Comparison of ENCODE assay signal across 27 cellular contexts in the genomic region with DNA sequence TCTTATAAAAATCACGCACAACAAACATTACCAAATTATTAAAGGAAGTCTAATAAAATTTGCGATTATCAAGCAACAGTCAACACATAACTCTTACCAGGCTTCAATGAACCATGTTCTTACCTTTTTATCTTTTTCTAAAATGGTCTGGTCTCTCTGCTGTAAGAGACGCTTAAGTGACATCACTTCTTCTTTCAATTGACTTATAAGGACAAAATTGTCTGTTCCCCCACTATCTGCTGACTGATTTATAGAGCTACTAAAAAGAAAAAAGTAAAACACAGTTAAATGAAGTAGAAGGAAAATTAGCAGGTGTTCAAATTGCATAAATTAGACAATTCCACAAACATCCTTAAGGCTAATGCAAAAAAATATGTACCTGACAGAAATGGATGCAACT. TPM values are rescaled to one million over a fixed set of nuclear protein-coding genes. Genes with fewer than 3 reads are reported as not detected.
DNase-seq lines count a peak whose midpoint lies in the region; ATAC-seq lines count a peak whose summit lies in the region.
"Had no signal": no experiment of that assay in that cellular context is flagged by ENCODE, and none has a peak within 500 bp of the region (broad histone marks: within the 10 kb centered on the region; RNA-seq: fewer than 3 reads in every experiment).

No MANE protein-coding gene starts in this region.

- peaks cover 87% of the 10 kb centered on the region for H3K79me2 ChIP-seq in Karpas-422 (ENCODE audit: low read length)

- peaks cover 33 to 47% of the 10 kb centered on the region in 2 donors for H3K36me3 Mint-ChIP-seq in stimulated activated naive B cell treated with anti-CD40 and anti-IgM and Interleukin-4, amounts not matched to agents 10 μg/mL and 1 μg/mL and 100 μg/mL, for 72 hours

- H4K20me1 ChIP-seq in Karpas-422 (ENCODE audit: insufficient read depth, low read depth, low read length) = no peaks in the 10 kb centered on the region

- H3K9me3 ChIP-seq in Karpas-422 (ENCODE audit: low read length) = no peaks in the 10 kb centered on the region
- H3K9me3 ChIP-seq: pancreas, right atrium auricular region had no signal

- no peak overlapping the region for H3K9ac ChIP-seq in Karpas-422 (ENCODE audit: low read length)

- no peak overlapping the region for H3K4me3 ChIP-seq in Karpas-422 (ENCODE audit: low read length)
- H3K4me3 ChIP-seq: pancreas, right atrium auricular region, smooth muscle cell had no signal

- H2AFZ ChIP-seq in Karpas-422 (ENCODE audit: low read length) = no peak overlapping the region

- no peak overlapping the region for H3K4me3 Mint-ChIP-seq in stimulated activated naive B cell treated with anti-CD40 and anti-IgM and Interleukin-4, amounts not matched to agents 10 μg/mL and 1 μg/mL and 100 μg/mL, for 72 hours
- H3K4me3 Mint-ChIP-seq: activated CD4-positive, alpha-beta T cell treated with anti-CD3 and anti-CD28 coated beads, Interleukin-2, amount 10 ng/mL, durations not matched to agents 7 days and 5 days; activated naive CD4-positive, alpha-beta T cell treated with anti-CD3 and anti-CD28 coated beads, Interleukin-2, amount 10 ng/mL, durations not matched to agents 7 days and 5 days; brain; HFFc6; immature natural killer cell had no signal

- no peaks in the 10 kb centered on the region for H3K27me3 Mint-ChIP-seq in stimulated activated naive B cell treated with anti-CD40 and anti-IgM and Interleukin-4, amounts not matched to agents 10 μg/mL and 1 μg/mL and 100 μg/mL, for 72 hours
- H3K27me3 Mint-ChIP-seq: activated CD4-positive, alpha-beta T cell treated with anti-CD3 and anti-CD28 coated beads, Interleukin-2, amount 10 ng/mL, durations not matched to agents 7 days and 5 days; activated naive CD4-positive, alpha-beta T cell treated with anti-CD3 and anti-CD28 coated beads, Interleukin-2, amount 10 ng/mL, durations not matched to agents 7 days and 5 days; brain had no signal

- H3K27ac Mint-ChIP-seq in stimulated activated naive B cell treated with anti-CD40 and anti-IgM and Interleukin-4, amounts not matched to agents 10 μg/mL and 1 μg/mL and 100 μg/mL, for 72 hours = no peak overlapping the region
- H3K27ac Mint-ChIP-seq: activated CD4-positive, alpha-beta T cell treated with anti-CD3 and anti-CD28 coated beads, Interleukin-2, amount 10 ng/mL, durations not matched to agents 7 days and 5 days; activated naive CD4-positive, alpha-beta T cell treated with anti-CD3 and anti-CD28 coated beads, Interleukin-2, amount 10 ng/mL, durations not matched to agents 7 days and 5 days; brain; HFFc6 had no signal

- peaks cover 100% of the 10 kb centered on the region for H3K36me3 ChIP-seq in Karpas-422 (ENCODE audit: insufficient read depth, low read length)

- H3K27ac ChIP-seq in Karpas-422 (ENCODE audit: low read length) = peak overlapping the region; percentile 72
- H3K27ac ChIP-seq: C4-2B, pancreas, right atrium auricular region, WERI-Rb-1 had no signal

- no peaks in the 10 kb centered on the region for H3K9me2 ChIP-seq in Karpas-422 (replicated peaks; ENCODE audit: insufficient read depth, low read length)

- DNase-seq in Karpas-422 (peak; percentile 57), NCI-H1694 (lab: John Stamatoyannopoulos, UW) (no peak), NCI-H2196 treated with DMSO at 0.1 percent for 48 hours (lab: John Stamatoyannopoulos, UW; ENCODE audit: unreplicated experiment) (no peak)
- no peak for DNase-seq in stimulated activated naive B cell treated with anti-CD40 and anti-IgM and Interleukin-4, amounts not matched to agents 10 μg/mL and 1 μg/mL and 100 μg/mL, for 72 hours
- DNase-seq: activated CD4-positive, alpha-beta T cell treated with anti-CD3 and anti-CD28 coated beads, Interleukin-2, amount 10 ng/mL, durations not matched to agents 7 days and 5 days; activated naive CD4-positive, alpha-beta T cell treated with anti-CD3 and anti-CD28 coated beads, Interleukin-2, amount 10 ng/mL, durations not matched to agents 7 days and 5 days; DMS79 treated with DMSO at 0.1 percent for 48 hours; HFFc6; hypothalamus; immature natural killer cell; left colon; mammary epithelial cell; NCI-H1694 treated with DMSO at 0.1 percent for 48 hours; NCI-H2171; NCI-H524 treated with DMSO at 0.1 percent for 48 hours; pancreas; SHP77; stimulated activated CD4-positive, alpha-beta T cell treated with anti-CD3 and anti-CD28 coated beads, Interleukin-2, amount 100 ng/mL, for 48 hours; substantia nigra; WERI-Rb-1 had no signal

- H3K9me3 Mint-ChIP-seq in stimulated activated naive B cell treated with anti-CD40 and anti-IgM and Interleukin-4, amounts not matched to agents 10 μg/mL and 1 μg/mL and 100 μg/mL, for 72 hours = no peaks in the 10 kb centered on the region
- H3K9me3 Mint-ChIP-seq: activated CD4-positive, alpha-beta T cell treated with anti-CD3 and anti-CD28 coated beads, Interleukin-2, amount 10 ng/mL, durations not matched to agents 7 days and 5 days; activated naive CD4-positive, alpha-beta T cell treated with anti-CD3 and anti-CD28 coated beads, Interleukin-2, amount 10 ng/mL, durations not matched to agents 7 days and 5 days; brain; HFFc6; immature natural killer cell had no signal

- peaks cover 12 to 25% of the 10 kb centered on the region in 2 donors for H3K4me1 Mint-ChIP-seq in stimulated activated naive B cell treated with anti-CD40 and anti-IgM and Interleukin-4, amounts not matched to agents 10 μg/mL and 1 μg/mL and 100 μg/mL, for 72 hours

- ATAC-seq in GM19035 (IDR thresholded peaks at IDR 0.05; ENCODE audit: unreplicated experiment) = peak; percentile 48
- ATAC-seq in HG02852 (IDR thresholded peaks at IDR 0.05; ENCODE audit: unreplicated experiment) = peak; percentile 71
- ATAC-seq in stimulated activated naive B cell treated with anti-CD40 and anti-IgM and Interleukin-4, amounts not matched to agents 10 μg/mL and 1 μg/mL and 100 μg/mL, for 72 hours (replicated peaks) = peak; percentile 81 to 84
- no peak for ATAC-seq in GM21367 (IDR thresholded peaks at IDR 0.05; ENCODE audit: unreplicated experiment)
- ATAC-seq: left colon, pancreas had no signal

- H3K4me1 ChIP-seq in Karpas-422 (ENCODE audit: low read length) = peaks cover 65% of the 10 kb centered on the region
- H3K4me1 ChIP-seq: pancreas, right atrium auricular region had no signal

- no peaks in the 10 kb centered on the region for H3K27me3 ChIP-seq in Karpas-422 (ENCODE audit: low read length)
- H3K27me3 ChIP-seq: pancreas, right atrium auricular region had no signal

- peak overlapping the region; percentile 12 for H3K4me2 ChIP-seq in Karpas-422 (ENCODE audit: low read depth, low read length, poor library complexity, severe bottlenecking)
- H3K4me2 ChIP-seq: smooth muscle cell had no signal

RNA-seq across cellular contexts. Expression of a gene that starts 10.9 kb away (rescaled TPM):
- 97.0 and 224 TPM in 2 replicates for total RNA-seq in Karpas-422 (2014; rRNA removed; shearing (Covaris generic); ENCODE audit: low replicate concordance)

RNA-seq across cellular contexts. Expression of a gene that starts 11.6 kb away (rescaled TPM):
- total RNA-seq in Karpas-422 (2014; rRNA removed; shearing (Covaris generic); ENCODE audit: low replicate concordance) = 140 and 190 TPM in 2 replicates
